20 cellular contexts compared by ENCODE assay signal in genomic region chr18:14781671-14782070, GRCh38. TPM values are rescaled to one million over a fixed set of nuclear protein-coding genes. Genes with fewer than 3 reads are reported as not detected.
DNase-seq lines count a peak whose midpoint lies in the region; ATAC-seq and TF ChIP-seq lines count a peak whose summit lies in the region.
"Had no signal": no experiment of that assay in that cellular context is flagged by ENCODE, and none has a peak within 500 bp of the region (broad histone marks: within the 10 kb centered on the region; RNA-seq: fewer than 3 reads in every experiment).

No MANE protein-coding gene starts in this region.

- TF ChIP-seq EP300 in stomach (IDR thresholded peaks at IDR 0.05) = no peak

- no peak overlapping the region for H3K4me3 Mint-ChIP-seq in T-helper 17 cell
- H3K4me3 Mint-ChIP-seq: B cell, CD14-positive monocyte had no signal

- WGBS in stomach, 5 donors = 33 to 63% (median 60%) methylated on average over 3 of the region's 3 CpGs

- H3K27ac Mint-ChIP-seq in T-helper 17 cell = peak overlapping the region; percentile 16
- H3K27ac Mint-ChIP-seq: B cell, CD14-positive monocyte had no signal

- no peaks in the 10 kb centered on the region for H3K27me3 Mint-ChIP-seq in T-helper 17 cell
- H3K27me3 Mint-ChIP-seq: B cell had no signal

- intact Hi-C loops in stomach (cut with DNase I; ENCODE audit: low total_unique reads) = no loop called here

- H3K4me3 ChIP-seq in stomach = no peak overlapping the region
- H3K4me3 ChIP-seq: A549 had no signal

- no peaks in the 10 kb centered on the region for H3K4me1 Mint-ChIP-seq in T-helper 17 cell
- H3K4me1 Mint-ChIP-seq: B cell, CD14-positive monocyte had no signal

- H3K36me3 ChIP-seq in stomach = no peaks in the 10 kb centered on the region

- peak; percentile 1 for DNase-seq in LoVo (ENCODE audit: low spot score)
- DNase-seq in NCI-H69 (lab: John Stamatoyannopoulos, UW) = peak; percentile 28
- no peak for DNase-seq in T-helper 17 cell
- DNase-seq in stomach = peak; percentile 29
- no peak for DNase-seq in middle frontal gyrus (ENCODE audit: extremely low spot score, low spot score)
- DNase-seq in SKM-1 (lab: John Stamatoyannopoulos, UW; ENCODE audit: unreplicated experiment) = no peak
- DNase-seq: DMS79, H7, KG1, NCI-H187 treated with DMSO at 0.1 percent for 48 hours, NCI-H2107, NCI-H446 treated with DMSO at 0.1 percent for 48 hours, NCI-H82, Right ventricle myocardium superior, T-helper 2 cell had no signal

- TF ChIP-seq CTCF in stomach (IDR thresholded peaks at IDR 0.05) = no peak

- H3K4me1 ChIP-seq in stomach = no peaks in the 10 kb centered on the region
- H3K4me1 ChIP-seq: A549 had no signal

- H3K9me3 ChIP-seq in T-helper 17 cell (ENCODE audit: control insufficient read depth, low read length, poor library complexity, severe bottlenecking) = no peaks in the 10 kb centered on the region
- H3K9me3 ChIP-seq in stomach = no peaks in the 10 kb centered on the region
- H3K9me3 ChIP-seq: A549 had no signal

- ATAC-seq in T-helper 17 cell (no peak), HG03280 (IDR thresholded peaks at IDR 0.05; ENCODE audit: unreplicated experiment) (no peak)
- ATAC-seq: A549 had no signal

- H3K27ac ChIP-seq in stomach = peak overlapping the region in 1 of 5 donors; percentile 56
- H3K27ac ChIP-seq: A549 had no signal

- TF ChIP-seq POLR2A in stomach (IDR thresholded peaks at IDR 0.05) = no peak

- H3K36me3 Mint-ChIP-seq in T-helper 17 cell (ENCODE audit: low read depth) = no peaks in the 10 kb centered on the region
- H3K36me3 Mint-ChIP-seq: CD14-positive monocyte had no signal

- no peaks in the 10 kb centered on the region for H3K27me3 ChIP-seq in stomach

RNA-seq across cellular contexts. Expression of gene ANKRD30B, which starts 33.7 kb away (rescaled TPM):
- total RNA-seq in T-helper 17 cell = not detected
- under 1 TPM in 2 of 5 donors, not detected in 3; 0.18 to 0.29 TPM for total RNA-seq in stomach
- under 1 TPM in 1 of 3 donors, not detected in 2; 0.10 TPM for polyA plus RNA-seq in stomach
- total RNA-seq: B cell, H7, OCI-LY7, Right ventricle myocardium superior had no signal
- polyA plus RNA-seq: A549, CD14-positive monocyte had no signal

Comparison
In these comparisons a context has a peak if more than half of its experiments do, and no peak if none do; other contexts are left out.
1. DNase-seq: peak in LoVo (single experiment), NCI-H69 (single experiment) and stomach (single experiment); none in T-helper 17 cell (0 of 3), middle frontal gyrus (single experiment) and SKM-1 (single experiment).